In the genomic region with DNA sequence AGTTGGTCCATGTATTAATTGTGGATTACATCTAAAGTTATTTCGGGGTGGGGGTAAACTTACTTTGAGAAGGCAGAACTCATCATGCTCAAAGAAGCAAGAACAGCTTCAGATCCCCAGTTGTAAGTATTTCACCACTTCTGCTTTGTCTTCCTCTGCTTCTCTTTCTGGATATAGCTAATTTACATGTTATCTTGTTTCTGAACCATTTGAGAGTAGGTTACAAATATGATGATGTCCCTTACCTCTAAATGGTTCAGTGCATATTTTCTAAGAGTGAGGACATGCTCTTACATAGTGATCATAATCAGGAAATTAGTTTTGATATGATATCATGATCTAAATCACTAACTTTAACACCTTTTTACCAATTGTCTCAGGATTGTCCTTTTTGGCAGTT, we compare ENCODE assay signal across 11 cellular contexts. TPM values are rescaled to one million over a fixed set of nuclear protein-coding genes. Genes with fewer than 3 reads are reported as not detected.
A peak's percentile ranks its signal among the peaks of the same experiment; 100 is the strongest.
DNase-seq lines count a peak whose midpoint lies in the region; ATAC-seq, FAIRE-seq and TF ChIP-seq lines count a peak whose summit lies in the region.
"Had no signal": no experiment of that assay in that cellular context is flagged by ENCODE, and none has a peak within 500 bp of the region (broad histone marks: within the 10 kb centered on the region; RNA-seq: fewer than 3 reads in every experiment).

No MANE protein-coding gene starts in this region.

- ATAC-seq in SK-N-SH treated with all-trans-retinoic acid at 6 μM for 48 hours (no peak), HG03025 (IDR thresholded peaks at IDR 0.05; ENCODE audit: low FRiP score, unreplicated experiment) (peak; percentile 59), left lung (no peak)

- H4K20me1 ChIP-seq in SK-N-SH (ENCODE audit: insufficient read depth): peaks cover 100% of the 10 kb centered on the region

- peak overlapping the region in 1 of 2 experiments; percentile 91; a peak in 2 of 4 replicates for H3K27ac ChIP-seq in SK-N-SH (ENCODE audit: low read depth in 2 of 2, low read length in 1 of 2)
- peak overlapping the region; percentile 73 to 84 (median 81) for H3K27ac ChIP-seq in transverse colon
- peak overlapping the region in 1 of 2 donors; percentile 56 for H3K27ac ChIP-seq in left lung
- H3K27ac ChIP-seq: 22Rv1 had no signal

- H3K4me2 ChIP-seq in SK-N-SH: peak overlapping the region; percentile 71; the same call in 1 of the 2 replicates

- H2AFZ ChIP-seq in SK-N-SH (ENCODE audit: low read depth): no peak overlapping the region

- H3K36me3 ChIP-seq in SK-N-SH (replicated peaks in 1 of 2; ENCODE audit: control insufficient read depth in 1 of 2, insufficient read depth in 2 of 2, low read length in 1 of 2) (peaks cover 0 to 3% of the 10 kb centered on the region in 2 experiments), transverse colon (no peaks in the 10 kb centered on the region), left lung (no peaks in the 10 kb centered on the region)

- TF ChIP-seq POLR2A in transverse colon (IDR thresholded peaks at IDR 0.05): no peak

- WGBS in SK-N-SH (ENCODE audit: low lambda C conversion rate): 87% methylated on average over 1 of the region's 1 CpG
- WGBS in transverse colon (ENCODE audit: low coverage in 1 of 2), 2 donors: 64 to 69% methylated on average over 1 of the region's 1 CpG

- H3K4me1 ChIP-seq in SK-N-SH (ENCODE audit: control insufficient read depth in 1 of 2, insufficient read depth in 2 of 2, low read depth in 1 of 2, low read length in 1 of 2): peaks cover 44 to 56% of the 10 kb centered on the region in 2 experiments
- H3K4me1 ChIP-seq in transverse colon: peaks cover 19 to 67% (median 42%) of the 10 kb centered on the region in 4 donors
- peaks cover 34 to 65% of the 10 kb centered on the region in 2 donors for H3K4me1 ChIP-seq in left lung

- H3K4me3 ChIP-seq in SK-N-SH (ENCODE audit: low read depth in 2 of 2, low read length in 1 of 2) (no peak overlapping the region), transverse colon (no peak overlapping the region), left lung (no peak overlapping the region)
- H3K4me3 ChIP-seq: skin epidermis had no signal

- DNase-seq in SK-N-SH (no peak), RCC 7860 (ENCODE audit: low spot score) (peak; percentile 4), transverse colon (no peak), T-helper 1 cell (no peak), NCI-H345 (lab: John Stamatoyannopoulos, UW) (no peak), left lung (no peak)
- DNase-seq: HCEC 1CT had no signal

- intact Hi-C loops in transverse colon (cut with DNase I; ENCODE audit: low total_unique reads) (no loop called here), left lung (cut with DNase I) (no loop called here)

- no peak for FAIRE-seq in RCC 7860 (lab: Jason Lieb, UNC)

- H3K9me3 ChIP-seq in SK-N-SH (no peaks in the 10 kb centered on the region), transverse colon (no peaks in the 10 kb centered on the region), left lung (no peaks in the 10 kb centered on the region)

- no peak for TF ChIP-seq CTCF in SK-N-SH (IDR thresholded peaks at IDR 0.05)
- TF ChIP-seq CTCF in transverse colon (IDR thresholded peaks at IDR 0.05): no peak
- TF ChIP-seq CTCF in left lung (IDR thresholded peaks at IDR 0.05): no peak

- H3F3A ChIP-seq in SK-N-SH (replicated peaks; ENCODE audit: insufficient read depth): peaks cover 49% of the 10 kb centered on the region

- H3K9me2 ChIP-seq in SK-N-SH: no peaks in the 10 kb centered on the region

- H3K27me3 ChIP-seq in SK-N-SH (ENCODE audit: insufficient read depth) (no peaks in the 10 kb centered on the region), transverse colon (no peaks in the 10 kb centered on the region), left lung (no peaks in the 10 kb centered on the region)

- peaks cover 99% of the 10 kb centered on the region for H3K79me2 ChIP-seq in SK-N-SH (ENCODE audit: insufficient read depth)

- in situ Hi-C loops in transverse colon (cut with MboI; ENCODE audit: low pct_ligation_motif_present in 1 of 4, low pct_unique_long_range_greater_than_20kb in 1 of 4, low sequenced_read_pairs in 3 of 4): loop anchor here in 1 of 4 donors (10.0 kb wide), 1 partner anchor 50 kb away; no protein-coding TSS in a partner anchor

- POLR2A ChIA-PET in SK-N-SH (lab: Yijun Ruan, JAX): no interaction called here

- no peak for TF ChIP-seq RAD21 in SK-N-SH (IDR thresholded peaks at IDR 0.05; ENCODE audit: low read length)

- peak overlapping the region; percentile 66; the same call in 1 of the 2 replicates for H3K9ac ChIP-seq in SK-N-SH

- TF ChIP-seq EP300 in SK-N-SH (IDR thresholded peaks at IDR 0.05; ENCODE audit: borderline replicate concordance in 1 of 2, low read depth in 1 of 2, low read length in 1 of 2): no peak
- no peak for TF ChIP-seq EP300 in transverse colon (IDR thresholded peaks at IDR 0.05; ENCODE audit: low read depth)

- CTCF ChIA-PET in SK-N-SH (lab: Yijun Ruan, JAX): interaction anchor here (2.1 kb wide), 2 partner anchors 10 to 115 kb away, joined by 4 to 12 read pairs; no protein-coding TSS in a partner anchor

TF ChIP-seq in SK-N-SH, 30 proteins besides CTCF, POLR2A, EP300 and RAD21 (continues in another document):
- TF ChIP-seq POLR2AphosphoS5 (IDR thresholded peaks at IDR 0.05; ENCODE audit: low read depth, low read length) (no peak), PBX3 (IDR thresholded peaks at IDR 0.05) (no peak), EZH2phosphoT487 (IDR thresholded peaks at IDR 0.05; ENCODE audit: borderline replicate concordance, low read depth) (no peak), NRF1 (IDR thresholded peaks at IDR 0.05; ENCODE audit: low read depth, low read length) (no peak), FOXJ3 (CRISPR knock-in tag; IDR thresholded peaks at IDR 0.05) (no peak), USF2 (IDR thresholded peaks at IDR 0.05; ENCODE audit: borderline replicate concordance, low read depth, low read length) (no peak), NFIC (IDR thresholded peaks at IDR 0.05; ENCODE audit: borderline replicate concordance) (no peak), MEF2A (IDR thresholded peaks at IDR 0.05; ENCODE audit: borderline replicate concordance, low read depth) (no peak), TAF1 (IDR thresholded peaks at IDR 0.05; ENCODE audit: borderline replicate concordance, low read depth, low read length) (no peak), JUND (IDR thresholded peaks at IDR 0.05) (no peak), CHD2 (IDR thresholded peaks at IDR 0.05; ENCODE audit: low read length, partially characterized antibody) (no peak)

TF ChIP-seq in SK-N-SH treated with all-trans-retinoic acid at 6 μM for 48 hours, 23 proteins besides CTCF, POLR2A, EP300 and RAD21 (continues in another document):
- no peak for TF ChIP-seq PATZ1 (CRISPR knock-in tag; IDR thresholded peaks at IDR 0.05; ENCODE audit: borderline replicate concordance)
- no peak for TF ChIP-seq OSR1 (CRISPR knock-in tag; IDR thresholded peaks at IDR 0.05)
- TF ChIP-seq TCF4 (CRISPR knock-in tag; IDR thresholded peaks at IDR 0.05; ENCODE audit: borderline replicate concordance): no peak
- TF ChIP-seq ARNTL (CRISPR knock-in tag; IDR thresholded peaks at IDR 0.05; ENCODE audit: borderline replicate concordance, low read depth): no peak
- no peak for TF ChIP-seq ZFP30 (CRISPR knock-in tag; IDR thresholded peaks at IDR 0.05)
- TF ChIP-seq ZFP3 (CRISPR knock-in tag; IDR thresholded peaks at IDR 0.05): no peak
- TF ChIP-seq ESRRG (CRISPR knock-in tag; IDR thresholded peaks at IDR 0.05): no peak
- no peak for TF ChIP-seq CREB5 (CRISPR knock-in tag; IDR thresholded peaks at IDR 0.05; ENCODE audit: low read depth)
- no peak for TF ChIP-seq ZNF70 (CRISPR knock-in tag; IDR thresholded peaks at IDR 0.05)
- TF ChIP-seq ZNF565 (CRISPR knock-in tag; conservative IDR thresholded peaks at IDR 0.05; ENCODE audit: low read depth): no peak
- no peak for TF ChIP-seq RARB (CRISPR knock-in tag; IDR thresholded peaks at IDR 0.05)
- TF ChIP-seq TOX (CRISPR knock-in tag; IDR thresholded peaks at IDR 0.05; ENCODE audit: borderline replicate concordance): no peak
- no peak for TF ChIP-seq BACH2 (CRISPR knock-in tag; IDR thresholded peaks at IDR 0.05; ENCODE audit: borderline replicate concordance)
- TF ChIP-seq ZC3H10 (CRISPR knock-in tag; IDR thresholded peaks at IDR 0.05): no peak
- no peak for TF ChIP-seq ISL1 (CRISPR knock-in tag; IDR thresholded peaks at IDR 0.05)
- TF ChIP-seq CSDC2 (CRISPR knock-in tag; IDR thresholded peaks at IDR 0.05): no peak
- no peak for TF ChIP-seq GLIS3 (CRISPR knock-in tag; IDR thresholded peaks at IDR 0.05)
- TF ChIP-seq PPARA (CRISPR knock-in tag; IDR thresholded peaks at IDR 0.05; ENCODE audit: borderline replicate concordance): no peak

RNA-seq across cellular contexts. Expression of gene TRIO, which starts 11.9 kb away (rescaled TPM):
- polyA plus RNA-seq in SK-N-SH (2012; rRNA removed): 225 and 229 TPM in 2 replicates
- polyA plus RNA-seq in SK-N-SH (2012; cell fraction: cytosol; rRNA removed): 101 and 117 TPM in 2 replicates
- polyA plus RNA-seq in SK-N-SH (2012; cell fraction: nucleus; rRNA removed): 1,118 and 1,202 TPM in 2 replicates
- total RNA-seq in transverse colon (100 to 1,000 TPM; 186 to 388 (median 285) TPM), left lung (100 to 1,000 TPM; 122 to 151 TPM)
